ENCODE assay signal across 9 cellular contexts in genomic region chr14:105482486-105483110, GRCh38. TPM values are rescaled to one million over a fixed set of nuclear protein-coding genes. Genes with fewer than 3 reads are reported as not detected.
DNase-seq lines count a peak whose midpoint lies in the region; ATAC-seq and TF ChIP-seq lines count a peak whose summit lies in the region.
"Had no signal": no experiment of that assay in that cellular context is flagged by ENCODE, and none has a peak within 500 bp of the region (broad histone marks: within the 10 kb centered on the region; RNA-seq: fewer than 3 reads in every experiment).

No MANE protein-coding gene starts in this region.

- no peak for TF ChIP-seq CTCF in DND-41 (IDR thresholded peaks at IDR 0.05; ENCODE audit: borderline replicate concordance, extremely low read depth, low read length, poor library complexity, severe bottlenecking)
- no peak for TF ChIP-seq CTCF in VCaP (conservative IDR thresholded peaks at IDR 0.05)
- no peak for TF ChIP-seq CTCF in foreskin keratinocyte (conservative IDR thresholded peaks at IDR 0.05)
- TF ChIP-seq CTCF in sigmoid colon (IDR thresholded peaks at IDR 0.05): no peak

- no peaks in the 10 kb centered on the region for H3K9me3 ChIP-seq in DND-41 (ENCODE audit: insufficient read depth, low read length, severe bottlenecking)
- no peaks in the 10 kb centered on the region for H3K9me3 ChIP-seq in sigmoid colon
- H3K9me3 ChIP-seq: HAP-1 had no signal

- H3K27me3 ChIP-seq in DND-41 (ENCODE audit: insufficient read depth, low read length, poor library complexity) (peaks cover 21% of the 10 kb centered on the region), foreskin keratinocyte (peaks cover 56% of the 10 kb centered on the region), sigmoid colon (peaks cover 3 to 45% (median 21%) of the 10 kb centered on the region in 3 donors)

- H3K4me3 ChIP-seq in DND-41 (ENCODE audit: low read depth in 1 of 2, low read length in 2 of 2) (peak overlapping the region in 1 of 2 experiments; percentile 38; a peak in 1 of 4 replicates), sigmoid colon (no peak overlapping the region)
- H3K4me3 ChIP-seq: HAP-1 had no signal

- no peak for DNase-seq in DND-41
- DNase-seq in foreskin keratinocyte: no peak
- DNase-seq in sigmoid colon: no peak
- no peak for DNase-seq in HuH-7.5 (ENCODE audit: low spot score)
- no peak for DNase-seq in NCI-H2171 (lab: John Stamatoyannopoulos, UW)
- DNase-seq in HuH-7 (ENCODE audit: low spot score): no peak

- peak overlapping the region; percentile 58; the same call in 1 of the 2 replicates for H3K9ac ChIP-seq in DND-41 (ENCODE audit: low read depth, low read length)

- no peaks in the 10 kb centered on the region for H3K79me2 ChIP-seq in DND-41 (ENCODE audit: insufficient read depth, low read length)

- no peaks in the 10 kb centered on the region for H3K36me3 ChIP-seq in DND-41 (ENCODE audit: insufficient read depth, low read length)
- H3K36me3 ChIP-seq in sigmoid colon: peaks cover 0 to 4% (median 0%) of the 10 kb centered on the region in 4 donors
- H3K36me3 ChIP-seq: HAP-1 had no signal

- no peak for ATAC-seq in DND-41 (ENCODE audit: insufficient read depth, low read depth)
- no peak for ATAC-seq in foreskin keratinocyte
- no peak for ATAC-seq in HG02970 (IDR thresholded peaks at IDR 0.05; ENCODE audit: low FRiP score, unreplicated experiment)

- H3K4me2 ChIP-seq in DND-41 (ENCODE audit: insufficient read depth, low read length): peak overlapping the region; percentile 81

- intact Hi-C loops in sigmoid colon (cut with DNase I): loop anchor here (5.0 kb wide), 1 partner anchor 170 kb away; the partner anchor contains the start of gene PACS2

- TF ChIP-seq POLR2A in sigmoid colon (IDR thresholded peaks at IDR 0.05): no peak

- H3K27ac ChIP-seq in DND-41 (ENCODE audit: low read length) (peak overlapping the region; percentile 55; the same call in 1 of the 2 replicates), VCaP (peak overlapping the region; percentile 99), foreskin keratinocyte (peak overlapping the region; percentile 42), sigmoid colon (peak overlapping the region; percentile 85 to 98 (median 91))

- no peak for TF ChIP-seq EP300 in sigmoid colon (IDR thresholded peaks at IDR 0.05)

- 56 to 75% methylated on average over 18 of the region's 18 CpGs for WGBS in sigmoid colon, 2 donors

- H3K4me1 ChIP-seq in DND-41 (ENCODE audit: insufficient read depth, low read length) (peaks cover 29% of the 10 kb centered on the region), foreskin keratinocyte (peaks cover 5% of the 10 kb centered on the region), sigmoid colon (peaks cover 0 to 74% (median 65%) of the 10 kb centered on the region in 4 donors)

- H4K20me1 ChIP-seq in DND-41 (ENCODE audit: insufficient read depth, low read length): peaks cover 9% of the 10 kb centered on the region

- no peak overlapping the region for H2AFZ ChIP-seq in DND-41 (ENCODE audit: low read depth, low read length)

RNA-seq across cellular contexts. Expression of gene CRIP1, which starts 4.1 kb away (rescaled TPM):
- total RNA-seq in foreskin keratinocyte: 4.2 and 5.4 TPM in 2 replicates
- polyA plus RNA-seq in foreskin keratinocyte: 9.7 and 16.0 TPM in 2 replicates
- total RNA-seq in sigmoid colon: 10 to 100 TPM in 3 of 4 donors, 1 to 10 TPM in 1; 4.9 to 24.3 (median 15.4) TPM
- polyA plus RNA-seq in sigmoid colon: 100 to 1,000 TPM; 168 to 403 (median 199) TPM

RNA-seq across cellular contexts. Expression of gene CRIP2, which starts 8.0 kb away (rescaled TPM):
- total RNA-seq in foreskin keratinocyte: 2.2 TPM in 2 replicates
- 3.6 and 4.0 TPM in 2 replicates for polyA plus RNA-seq in foreskin keratinocyte
- 10 to 100 TPM; 49.8 to 79.5 (median 57.1) TPM for total RNA-seq in sigmoid colon
- polyA plus RNA-seq in sigmoid colon: 10 to 100 TPM; 13.6 to 50.0 (median 34.2) TPM

RNA-seq across cellular contexts. Expression of gene TEDC1, which starts 8.4 kb away (rescaled TPM):
- 30.0 and 32.5 TPM in 2 replicates for total RNA-seq in foreskin keratinocyte
- 37.7 and 41.6 TPM in 2 replicates for polyA plus RNA-seq in foreskin keratinocyte
- 1 to 10 TPM in 2 of 4 donors, under 1 TPM in 2; 0.16 to 5.2 (median 1.0) TPM for total RNA-seq in sigmoid colon
- polyA plus RNA-seq in sigmoid colon: 10 to 100 TPM; 17.8 to 36.0 (median 19.2) TPM

RNA-seq across cellular contexts. Expression of gene TMEM121, which starts 43.8 kb away (rescaled TPM):
- total RNA-seq in foreskin keratinocyte: 0.53 and 1.3 TPM in 2 replicates
- polyA plus RNA-seq in foreskin keratinocyte: 0.76 and 1.6 TPM in 2 replicates
- 1 to 10 TPM; 3.0 to 8.0 (median 6.2) TPM for total RNA-seq in sigmoid colon
- 1 to 10 TPM in 1 of 3 donors, not detected in 2; 2.3 TPM for polyA plus RNA-seq in sigmoid colon

Comparison
In these comparisons a context has a peak if more than half of its experiments do, and no peak if none do; other contexts are left out.
1. H3K27ac ChIP-seq: peak in every context shown above with its lines; median percentile 99 in VCaP; 91 in sigmoid colon; 55 in DND-41; 42 in foreskin keratinocyte.
2. RNA of gene CRIP2, which starts 8.0 kb away (total RNA-seq): 49.8 to 79.5 TPM in sigmoid colon; 2.2 TPM in foreskin keratinocyte; every median in the first group is over 10 times any median in the second.